In genomic region chr13:89113744-89114143, GRCh38 we compare ENCODE assay signal across 22 cellular contexts.
DNase-seq lines count a peak whose midpoint lies in the region; ATAC-seq and TF ChIP-seq lines count a peak whose summit lies in the region.
"Had no signal": no experiment of that assay in that cellular context is flagged by ENCODE, and none has a peak within 500 bp of the region (broad histone marks: within the 10 kb centered on the region; RNA-seq: fewer than 3 reads in every experiment).

No MANE protein-coding gene starts in this region.

- H3K36me3 ChIP-seq in H7 (replicated peaks; ENCODE audit: control insufficient read depth, insufficient read depth, low read length) (no peaks in the 10 kb centered on the region), NT2/D1 (ENCODE audit: insufficient read depth, insufficient read length, low read length) (no peaks in the 10 kb centered on the region), neuronal stem cell (replicated peaks in 1 of 2; ENCODE audit: control insufficient read depth in 2 of 2, insufficient read depth in 2 of 2, low read length in 2 of 2) (no peaks in the 10 kb centered on the region), BE2C (no peaks in the 10 kb centered on the region)
- H3K36me3 ChIP-seq: HAP-1, MG63 had no signal

- H2BK12ac ChIP-seq in neuronal stem cell (ENCODE audit: low read length) = no peak overlapping the region

- H3K4me1 ChIP-seq in NT2/D1 (ENCODE audit: insufficient read depth, insufficient read length) (no peaks in the 10 kb centered on the region), neuronal stem cell (ENCODE audit: control insufficient read depth in 2 of 2, insufficient read depth in 1 of 2, low read depth in 1 of 2, low read length in 2 of 2) (no peaks in the 10 kb centered on the region), BE2C (no peaks in the 10 kb centered on the region)
- H3K4me1 ChIP-seq: HAP-1 had no signal

- H3K27ac ChIP-seq in neuronal stem cell (replicated peaks; ENCODE audit: low read length) = no peak overlapping the region

- no peak overlapping the region for H3K4ac ChIP-seq in neuronal stem cell (ENCODE audit: low read length)

- no peak overlapping the region for H4K8ac ChIP-seq in neuronal stem cell (ENCODE audit: low read depth, low read length)

- H2BK120ac ChIP-seq in neuronal stem cell (ENCODE audit: low read depth, low read length) = no peak overlapping the region

- no peak overlapping the region for H2BK5ac ChIP-seq in neuronal stem cell (ENCODE audit: low read length)

- H3K18ac ChIP-seq in neuronal stem cell (ENCODE audit: low read length) = no peak overlapping the region

- no peak overlapping the region for H3K4me3 ChIP-seq in H7 (ENCODE audit: insufficient read depth, low read depth, low read length)
- H3K4me3 ChIP-seq in NT2/D1 (ENCODE audit: insufficient read length, low read depth) = no peak overlapping the region
- no peak overlapping the region for H3K4me3 ChIP-seq in neuronal stem cell (ENCODE audit: low read length in 2 of 2)
- H3K4me3 ChIP-seq in BE2C (ENCODE audit: low read depth, low read length) = no peak overlapping the region
- H3K4me3 ChIP-seq: HAP-1, MG63 had no signal

- H3K9ac ChIP-seq in NT2/D1 (ENCODE audit: insufficient read length, low read depth) = no peak overlapping the region
- H3K9ac ChIP-seq in neuronal stem cell (ENCODE audit: low read depth, low read length, poor library complexity) = no peak overlapping the region
- H3K9ac ChIP-seq: SK-N-SH had no signal

- H3K9me3 ChIP-seq in NT2/D1 (ENCODE audit: insufficient read depth, low read length) (no peaks in the 10 kb centered on the region), neuronal stem cell (replicated peaks in 1 of 2; ENCODE audit: control insufficient read depth in 2 of 2, insufficient read depth in 1 of 2, low read depth in 1 of 2, low read length in 2 of 2) (no peaks in the 10 kb centered on the region), BE2C (no peaks in the 10 kb centered on the region)
- H3K9me3 ChIP-seq: HAP-1, MG63, SK-N-SH had no signal

- no peak overlapping the region for H3K14ac ChIP-seq in neuronal stem cell (ENCODE audit: low read length)

- H2AK5ac ChIP-seq in neuronal stem cell (ENCODE audit: low read depth, low read length) = no peak overlapping the region

- no peak for ATAC-seq in GM19351 (IDR thresholded peaks at IDR 0.05; ENCODE audit: unreplicated experiment)
- ATAC-seq in GM18858 (IDR thresholded peaks at IDR 0.05; ENCODE audit: unreplicated experiment) = no peak
- ATAC-seq: Panc1, T-helper 17 cell had no signal

- H4K91ac ChIP-seq in neuronal stem cell (ENCODE audit: low read depth, low read length, poor library complexity) = no peak overlapping the region

- no peak overlapping the region for H2AFZ ChIP-seq in neuronal stem cell (ENCODE audit: low read length)

- H2BK15ac ChIP-seq in neuronal stem cell (ENCODE audit: low read length) = no peak overlapping the region

- no peak overlapping the region for H3K23ac ChIP-seq in neuronal stem cell (ENCODE audit: low read depth, low read length, poor library complexity)

- H3K27me3 ChIP-seq in H7 (ENCODE audit: control insufficient read depth, insufficient read depth, low read length) (no peaks in the 10 kb centered on the region), NT2/D1 (ENCODE audit: insufficient read depth, insufficient read length) (no peaks in the 10 kb centered on the region), neuronal stem cell (ENCODE audit: control insufficient read depth in 3 of 3, insufficient read depth in 3 of 3, low read depth in 1 of 3, low read length in 3 of 3) (no peaks in the 10 kb centered on the region), BE2C (no peaks in the 10 kb centered on the region)
- H3K27me3 ChIP-seq: MG63 had no signal

- WGBS in neuronal stem cell (ENCODE audit: extremely low coverage in 2 of 2, insufficient read length in 2 of 2, insufficient replicate concordance in 1 of 2), 2 donors = no CpG with 5 or more reads among the region's 5 CpGs

- no peaks in the 10 kb centered on the region for H3K79me1 ChIP-seq in neuronal stem cell (ENCODE audit: low read depth, low read length)

- H3K4me2 ChIP-seq in neuronal stem cell (ENCODE audit: insufficient read depth, low read length, poor library complexity, severe bottlenecking) = no peak overlapping the region
- H3K4me2 ChIP-seq: SK-N-SH had no signal

- DNase-seq in H7 (peak; percentile 4), NT2/D1 (ENCODE audit: low read depth, low spot score) (peak; percentile 25), iPS DF 4.7 (ENCODE audit: extremely low read depth, low spot score) (peak; percentile 28), neuronal stem cell (ENCODE audit: low spot score) (peak; percentile 11), BE2C (no peak)
- DNase-seq: C1 segment of cervical spinal cord; CD4-positive, alpha-beta memory T cell; COR-L47; GDM1; HFFc6; MG63; NCI-H1105 treated with DMSO at 0.1 percent for 48 hours; NCI-H2029; NCI-H446 treated with DMSO at 0.1 percent for 48 hours; NCI-H69; SHP77 treated with DMSO at 0.1 percent for 48 hours; SK-N-SH; T-helper 17 cell had no signal

- no peak for TF ChIP-seq CTCF in BE2C (IDR thresholded peaks at IDR 0.05; ENCODE audit: low read depth, low read length)
